ENCODE assay signal across 21 cellular contexts in the genomic region with DNA sequence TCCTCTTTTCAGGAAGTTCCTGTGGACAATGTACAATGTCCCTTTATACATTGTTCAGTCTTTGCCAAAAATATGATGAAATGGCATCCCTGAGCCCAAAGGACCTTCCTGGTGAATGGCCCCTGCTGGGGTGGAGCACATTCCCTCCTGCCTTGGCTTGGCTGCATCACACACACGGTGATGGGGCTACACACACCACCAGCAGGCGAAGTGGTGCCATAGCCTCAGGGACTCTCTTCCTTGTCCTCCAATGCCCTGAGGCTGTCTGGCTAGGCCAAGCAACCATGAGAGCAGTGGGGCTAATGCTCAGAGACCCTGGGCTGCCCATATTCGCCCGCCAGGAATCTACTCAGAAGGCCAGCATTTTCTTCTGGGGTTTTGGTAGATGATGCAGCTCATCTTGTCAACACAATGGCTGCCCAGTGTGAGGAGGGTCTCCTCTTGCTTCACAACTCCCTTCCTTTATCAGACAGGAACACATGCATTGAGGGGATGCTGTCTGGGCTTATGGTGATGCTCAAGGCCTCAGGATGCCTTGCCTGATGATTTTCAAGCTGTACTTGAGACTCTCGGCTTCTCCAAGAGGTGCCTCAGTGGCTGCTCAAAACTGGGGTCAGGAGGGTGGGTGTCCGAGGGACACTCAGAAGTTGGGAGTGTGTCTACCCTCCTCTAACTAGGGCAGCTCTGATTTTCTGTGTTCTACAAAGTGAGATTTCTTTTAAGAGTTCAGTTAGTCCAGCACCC. TPM values are rescaled to one million over a fixed set of nuclear protein-coding genes. Genes with fewer than 3 reads are reported as not detected.
DNase-seq lines count a peak whose midpoint lies in the region; ATAC-seq, FAIRE-seq and TF ChIP-seq lines count a peak whose summit lies in the region.
"Had no signal": no experiment of that assay in that cellular context is flagged by ENCODE, and none has a peak within 500 bp of the region (broad histone marks: within the 10 kb centered on the region; RNA-seq: fewer than 3 reads in every experiment).

No MANE protein-coding gene starts in this region.

- H4K5ac ChIP-seq in H9 (ENCODE audit: insufficient read length, low read depth, low read length) = no peak overlapping the region

- peaks cover 25% of the 10 kb centered on the region for H3K27me3 Mint-ChIP-seq in H9 (ENCODE audit: low read depth)

- no peak overlapping the region for H3K23ac ChIP-seq in H9 (ENCODE audit: insufficient read length, low read depth, low read length)

- no peak overlapping the region for H2BK120ac ChIP-seq in H9 (ENCODE audit: low read depth, low read length, poor library complexity, severe bottlenecking)

- H3K9ac ChIP-seq in H9 (ENCODE audit: extremely low read depth, insufficient read length, low read length) = no peak overlapping the region

- H2BK15ac ChIP-seq in H9 (ENCODE audit: low read depth, low read length) = no peak overlapping the region

- H3K14ac ChIP-seq in H9 (ENCODE audit: insufficient read depth, low read length) = no peak overlapping the region

- H3K4me1 Mint-ChIP-seq in H9 = no peaks in the 10 kb centered on the region; a peak in 1 of 4 replicates
- H3K4me1 Mint-ChIP-seq: activated T-helper 17 cell treated with anti-CD3 and anti-CD28 coated beads, Interleukin-2, amount 50 U/mL, for 72 hours had no signal

- no peaks in the 10 kb centered on the region for H3K9me3 ChIP-seq in H9 (ENCODE audit: control insufficient read depth, low read depth, low read length)
- H3K9me3 ChIP-seq: esophagus squamous epithelium, SJCRH30, spleen had no signal

- H2AFZ ChIP-seq in H9 (ENCODE audit: low read length) = no peak overlapping the region

- H4K91ac ChIP-seq in H9 (ENCODE audit: insufficient read length, low read depth, low read length) = no peak overlapping the region

- peak; percentile 50 for FAIRE-seq in bronchial epithelial cell (lab: Jason Lieb, UNC)
- FAIRE-seq: GM12891, keratinocyte had no signal

- H3T11ph ChIP-seq in H9 (ENCODE audit: low read length) = no peak overlapping the region

- H3K9me3 Mint-ChIP-seq in H9 = no peaks in the 10 kb centered on the region
- H3K9me3 Mint-ChIP-seq: activated T-helper 17 cell treated with anti-CD3 and anti-CD28 coated beads, Interleukin-2, amount 50 U/mL, for 72 hours; natural killer cell treated with Interleukin-12 subunit alpha and Interleukin-12 subunit beta and Interleukin-15 and Interleukin-18, amount 100 ng/mL, for 72 hours had no signal

- H3K4me3 Mint-ChIP-seq in H9 = no peak overlapping the region
- H3K4me3 Mint-ChIP-seq: activated T-helper 17 cell treated with anti-CD3 and anti-CD28 coated beads, Interleukin-2, amount 50 U/mL, for 72 hours; natural killer cell treated with Interleukin-12 subunit alpha and Interleukin-12 subunit beta and Interleukin-15 and Interleukin-18, amount 100 ng/mL, for 72 hours had no signal

- no peak overlapping the region for H3K4me3 ChIP-seq in bronchial epithelial cell (ENCODE audit: low read depth, low read length)
- H3K4me3 ChIP-seq: cardiac muscle cell, esophagus squamous epithelium, SJCRH30, spleen had no signal

- peak; percentile 3 for DNase-seq in EH (ENCODE audit: low read depth)
- peak; percentile 34 for DNase-seq in H9
- DNase-seq in bronchial epithelial cell (ENCODE audit: low read depth) = no peak
- DNase-seq in islet precursor cell = peak; percentile 38
- DNase-seq in OCI-M1 (lab: John Stamatoyannopoulos, UW) = no peak
- DNase-seq in GF-D8 (lab: John Stamatoyannopoulos, UW) = no peak
- DNase-seq in SIG-M5 treated with dmso at 0.1 percent for 504 hours (lab: John Stamatoyannopoulos, UW; ENCODE audit: unreplicated experiment) = no peak
- DNase-seq: activated CD4-positive, CD25-positive, alpha-beta regulatory T cell treated with anti-CD3 and anti-CD28 coated beads, Interleukin-2, amount 50 U/mL, for 72 hours; COR-L47; esophagus squamous epithelium; MM.1S; NCI-H510A treated with DMSO at 0.1 percent for 48 hours; spleen had no signal

- no peak overlapping the region for H4K8ac ChIP-seq in H9 (replicated peaks; ENCODE audit: insufficient read length, low read depth, low read length)

- TF ChIP-seq CTCF in H9 (conservative IDR thresholded peaks at IDR 0.05) (peak; percentile 34), bronchial epithelial cell (IDR thresholded peaks at IDR 0.05; ENCODE audit: insufficient read depth, low read length, severe bottlenecking) (no peak)

- no peaks in the 10 kb centered on the region for H3K79me1 ChIP-seq in H9 (ENCODE audit: insufficient read depth, low read depth, low read length, poor library complexity, severe bottlenecking)

- no peak for ATAC-seq in GM19324 (IDR thresholded peaks at IDR 0.05; ENCODE audit: low FRiP score, unreplicated experiment)

- H2BK5ac ChIP-seq in H9 (ENCODE audit: insufficient read length, low read length) = no peak overlapping the region

- H3K4me1 ChIP-seq in H9 (ENCODE audit: insufficient read depth, low read length) = no peaks in the 10 kb centered on the region
- H3K4me1 ChIP-seq: esophagus squamous epithelium, SJCRH30, spleen had no signal

- no peak overlapping the region for H3K18ac ChIP-seq in H9 (ENCODE audit: insufficient read length, low read depth, low read length)

- H2AK5ac ChIP-seq in H9 (ENCODE audit: insufficient read length, low read length) = no peak overlapping the region

- H2BK12ac ChIP-seq in H9 (ENCODE audit: insufficient read length, low read depth, low read length) = no peak overlapping the region

- no peaks in the 10 kb centered on the region for H3K79me2 ChIP-seq in H9 (ENCODE audit: insufficient read depth, low read length)

- H3K23me2 ChIP-seq in H9 (ENCODE audit: insufficient read length, low read depth, low read length, poor library complexity, severe bottlenecking) = no peaks in the 10 kb centered on the region

- no peak overlapping the region; a peak in 1 of 7 replicates for H3K27ac Mint-ChIP-seq in H9
- H3K27ac Mint-ChIP-seq: activated T-helper 17 cell treated with anti-CD3 and anti-CD28 coated beads, Interleukin-2, amount 50 U/mL, for 72 hours; natural killer cell treated with Interleukin-12 subunit alpha and Interleukin-12 subunit beta and Interleukin-15 and Interleukin-18, amount 100 ng/mL, for 72 hours; progenitor cell of endocrine pancreas had no signal

- no peak overlapping the region for H3K56ac ChIP-seq in H9 (ENCODE audit: insufficient read length, low read depth, low read length)

- H3K36me3 ChIP-seq in bronchial epithelial cell (ENCODE audit: control insufficient read depth, insufficient read depth, low read length) = no peaks in the 10 kb centered on the region
- H3K36me3 ChIP-seq: cardiac muscle cell, esophagus squamous epithelium, SJCRH30, spleen had no signal

- no peaks in the 10 kb centered on the region for H3K27me3 ChIP-seq in H9 (ENCODE audit: insufficient read depth, low read length)
- no peaks in the 10 kb centered on the region for H3K27me3 ChIP-seq in bronchial epithelial cell (ENCODE audit: control insufficient read depth, insufficient read depth, low read length)
- H3K27me3 ChIP-seq: SJCRH30 had no signal

- no CpG with 5 or more reads among the region's 6 CpGs for WGBS in H9 (ENCODE audit: extremely low coverage, insufficient read length, low lambda C conversion rate)

- H3K36me3 Mint-ChIP-seq in H9 (ENCODE audit: insufficient read depth in 1 of 3, low read depth in 3 of 3) = no peaks in the 10 kb centered on the region
- H3K36me3 Mint-ChIP-seq: natural killer cell treated with Interleukin-12 subunit alpha and Interleukin-12 subunit beta and Interleukin-15 and Interleukin-18, amount 100 ng/mL, for 72 hours had no signal

- H3K27ac ChIP-seq in H9 (ENCODE audit: insufficient read length, low read depth, low read length) = no peak overlapping the region
- H3K27ac ChIP-seq: cardiac muscle cell, esophagus squamous epithelium, SJCRH30, spleen had no signal

- no peak overlapping the region for H2BK20ac ChIP-seq in H9 (ENCODE audit: low read depth, low read length, poor library complexity, severe bottlenecking)

- H3K4ac ChIP-seq in H9 (ENCODE audit: low read depth, low read length) = no peak overlapping the region

- no peaks in the 10 kb centered on the region for H4K20me1 ChIP-seq in H9 (ENCODE audit: control insufficient read depth, insufficient read depth, insufficient read length)

- no peak overlapping the region for H3K4me2 ChIP-seq in H9 (ENCODE audit: insufficient read depth, insufficient read length, low read length)

RNA-seq across cellular contexts. Expression of a gene that starts 40.9 kb away (rescaled TPM):
- 2.8 and 3.0 TPM in 2 replicates for total RNA-seq in H9 (2021)
- total RNA-seq in bronchial epithelial cell = under 0.01 TPM in 1 of 2 replicates, not detected in the other

Comparison
In these comparisons a context has a peak if more than half of its experiments do, and no peak if none do; other contexts are left out.
1. DNase-seq: peak in EH (single experiment), H9 (single experiment) and islet precursor cell (single experiment); none in bronchial epithelial cell (single experiment), OCI-M1 (single experiment), GF-D8 (single experiment) and SIG-M5 treated with dmso at 0.1 percent for 504 hours (single experiment).